ENCODE assay signal across 1 cellular context in genomic region chr2:189951791-189952535, GRCh38.
TF ChIP-seq lines count a peak whose summit lies in the region.

No MANE protein-coding gene starts in this region.

TF ChIP-seq in SK-N-SH, 30 proteins besides CTCF, POLR2A, EP300 and RAD21 (continued from another document):
- TF ChIP-seq RXRA (IDR thresholded peaks at IDR 0.05; ENCODE audit: borderline replicate concordance, low read depth) (no peak), MEF2A (IDR thresholded peaks at IDR 0.05; ENCODE audit: borderline replicate concordance, low read depth) (no peak), TEAD4 (IDR thresholded peaks at IDR 0.05; ENCODE audit: borderline replicate concordance, insufficient read depth) (no peak), FOXM1 (IDR thresholded peaks at IDR 0.05; ENCODE audit: low read depth) (no peak)
